In genomic region chr15:83067638-83067962, GRCh38 we compare ENCODE assay signal across 8 cellular contexts. TPM values are rescaled to one million over a fixed set of nuclear protein-coding genes. Genes with fewer than 3 reads are reported as not detected.
A peak's percentile ranks its signal among the peaks of the same experiment; 100 is the strongest.
DNase-seq lines count a peak whose midpoint lies in the region; ATAC-seq and TF ChIP-seq lines count a peak whose summit lies in the region.

No MANE protein-coding gene starts in this region.

- no peak for DNase-seq in right atrium auricular region (ENCODE audit: low spot score)
- DNase-seq in Right ventricle myocardium superior, result no peak
- DNase-seq in cardiac fibroblast (ENCODE audit: low read depth in 2 of 2), result no peak
- no peak for DNase-seq in vagina (ENCODE audit: extremely low spot score in 2 of 2)
- DNase-seq in NCI-H146 (lab: John Stamatoyannopoulos, UW), result no peak
- no peak for DNase-seq in NCI-H748 treated with DMSO at 0.1 percent for 48 hours (lab: John Stamatoyannopoulos, UW)
- no peak for DNase-seq in activated T-cell treated with anti-CD3 and anti-CD28 coated beads for 4 hours

- H3K27me3 ChIP-seq in right atrium auricular region (no peaks in the 10 kb centered on the region), mucosa of stomach (ENCODE audit: control insufficient read depth, insufficient read depth, low read length) (no peaks in the 10 kb centered on the region), vagina (no peaks in the 10 kb centered on the region)

- peak overlapping the region; percentile 66 to 87 for H3K4me3 ChIP-seq in right atrium auricular region
- H3K4me3 ChIP-seq in cardiac fibroblast (replicated peaks in 1 of 2; ENCODE audit: low read depth in 2 of 2, low read length in 2 of 2), result peak overlapping the region; percentile 28 to 29
- H3K4me3 ChIP-seq in mucosa of stomach (ENCODE audit: low read length), result peak overlapping the region; percentile 42
- H3K4me3 ChIP-seq in vagina, result peak overlapping the region; percentile 55 to 86

- no peak overlapping the region for H3K9ac ChIP-seq in mucosa of stomach (ENCODE audit: low read length)

- H3K27ac ChIP-seq in right atrium auricular region (peak overlapping the region; percentile 96 to 97), vagina (peak overlapping the region; percentile 94)

- no peak for TF ChIP-seq POLR2A in vagina (IDR thresholded peaks at IDR 0.05)

- ATAC-seq in Right ventricle myocardium superior (ENCODE audit: poor library complexity), result no peak

- TF ChIP-seq CTCF in right atrium auricular region (IDR thresholded peaks at IDR 0.05) (no peak), cardiac fibroblast (IDR thresholded peaks at IDR 0.05; ENCODE audit: low read depth, low read length) (no peak), vagina (IDR thresholded peaks at IDR 0.05) (no peak)

- H3K36me3 ChIP-seq in right atrium auricular region, result no peaks in the 10 kb centered on the region
- no peaks in the 10 kb centered on the region for H3K36me3 ChIP-seq in mucosa of stomach (ENCODE audit: control insufficient read depth, insufficient read depth, low read length)
- no peaks in the 10 kb centered on the region for H3K36me3 ChIP-seq in vagina

- H3K4me1 ChIP-seq in right atrium auricular region (peaks cover 0 to 43% of the 10 kb centered on the region in 2 donors), mucosa of stomach (ENCODE audit: control insufficient read depth, insufficient read depth, low read length) (peaks cover 13% of the 10 kb centered on the region), vagina (peaks cover 43% of the 10 kb centered on the region)

- H3K9me3 ChIP-seq in right atrium auricular region (no peaks in the 10 kb centered on the region), mucosa of stomach (ENCODE audit: control insufficient read depth, low read length) (no peaks in the 10 kb centered on the region), vagina (no peaks in the 10 kb centered on the region)

- intact Hi-C loops in Right ventricle myocardium superior (cut with DNase I) (no loop called here), vagina (cut with DNase I) (loop anchor here (2.0 kb wide), 1 partner anchor 139 kb away; the partner anchor contains the start of gene HDGFL3)

RNA-seq across cellular contexts. Expression of gene BTBD1, which starts 0.5 kb away (rescaled TPM):
- total RNA-seq in right atrium auricular region (100 to 1,000 TPM; 116 to 206 TPM), Right ventricle myocardium superior (158 TPM), vagina (51.3 TPM)

RNA-seq across cellular contexts. Expression of gene TM6SF1, which starts 39.8 kb away (rescaled TPM):
- 10 to 100 TPM in 1 of 2 donors, 1 to 10 TPM in 1; 7.3 to 30.2 TPM for total RNA-seq in right atrium auricular region
- 6.8 TPM for total RNA-seq in Right ventricle myocardium superior
- total RNA-seq in vagina, result 3.9 TPM

RNA-seq across cellular contexts. Expression of gene C15orf40, which starts 56.2 kb away (rescaled TPM):
- total RNA-seq in right atrium auricular region (1 to 10 TPM; 5.9 to 9.4 TPM), Right ventricle myocardium superior (11.2 TPM), vagina (6.9 TPM)
